Comparison of ENCODE assay signal across 8 cellular contexts in genomic region chr13:26253262-26253786, GRCh38. TPM values are rescaled to one million over a fixed set of nuclear protein-coding genes. Genes with fewer than 3 reads are reported as not detected.
DNase-seq lines count a peak whose midpoint lies in the region; ATAC-seq and TF ChIP-seq lines count a peak whose summit lies in the region.

No MANE protein-coding gene starts in this region.

- WGBS in esophagus squamous epithelium, 2 donors, result 40 to 43% methylated on average over 9 of the region's 9 CpGs

- intact Hi-C loops in esophagus squamous epithelium (cut with DNase I), result no loop called here

- no peaks in the 10 kb centered on the region for H3K36me3 ChIP-seq in RWPE2 (ENCODE audit: low read depth)
- H3K36me3 ChIP-seq in esophagus squamous epithelium, result no peaks in the 10 kb centered on the region
- H3K36me3 ChIP-seq in rectal smooth muscle tissue (ENCODE audit: control insufficient read depth, insufficient read depth, low read length), result no peaks in the 10 kb centered on the region

- H3K9me3 ChIP-seq in RWPE2 (ENCODE audit: severe bottlenecking), result no peaks in the 10 kb centered on the region
- no peaks in the 10 kb centered on the region for H3K9me3 ChIP-seq in esophagus squamous epithelium

- TF ChIP-seq CTCF in RWPE2 (IDR thresholded peaks at IDR 0.05; ENCODE audit: poor library complexity, severe bottlenecking) (no peak), esophagus squamous epithelium (IDR thresholded peaks at IDR 0.05) (no peak), GM20000 (IDR thresholded peaks at IDR 0.05; ENCODE audit: extremely low read depth, missing control alignments) (no peak)

- ATAC-seq in RWPE2 (ENCODE audit: low read depth), result no peak
- no peak for ATAC-seq in GM18861 (IDR thresholded peaks at IDR 0.05; ENCODE audit: unreplicated experiment)
- ATAC-seq in HG02852 (IDR thresholded peaks at IDR 0.05; ENCODE audit: unreplicated experiment), result no peak

- no peak for DNase-seq in RWPE2 (ENCODE audit: low spot score)
- no peak for DNase-seq in esophagus squamous epithelium (lab: John Stamatoyannopoulos, UW)
- no peak for DNase-seq in epidermal melanocyte (ENCODE audit: insufficient read length, low spot score)
- DNase-seq in GM20000 (ENCODE audit: low spot score), result no peak

- H3K4me3 ChIP-seq in GM08714 (ENCODE audit: low read length) (peak overlapping the region; percentile 99; the same call in 1 of the 2 replicates), RWPE2 (ENCODE audit: severe bottlenecking) (peak overlapping the region; percentile 96), esophagus squamous epithelium (peak overlapping the region; percentile 81 to 98 (median 92)), rectal smooth muscle tissue (ENCODE audit: low read length) (peak overlapping the region; percentile 79)

- H3K27ac ChIP-seq in RWPE2 (ENCODE audit: poor library complexity, severe bottlenecking) (peak overlapping the region; percentile 49), esophagus squamous epithelium (peak overlapping the region; percentile 89 to 96 (median 94)), rectal smooth muscle tissue (ENCODE audit: low read depth, low read length) (peak overlapping the region; percentile 92)

- no peak for TF ChIP-seq POLR2A in esophagus squamous epithelium (IDR thresholded peaks at IDR 0.05)

- H3K4me1 ChIP-seq in RWPE2 (ENCODE audit: insufficient read depth, poor library complexity, severe bottlenecking), result peaks cover 13% of the 10 kb centered on the region
- peaks cover 6 to 31% (median 22%) of the 10 kb centered on the region in 3 donors for H3K4me1 ChIP-seq in esophagus squamous epithelium
- peaks cover 2% of the 10 kb centered on the region for H3K4me1 ChIP-seq in rectal smooth muscle tissue (ENCODE audit: control insufficient read depth, insufficient read depth, low read length)

- H3K9ac ChIP-seq in rectal smooth muscle tissue (ENCODE audit: low read length), result no peak overlapping the region

- H3K27me3 ChIP-seq in RWPE2 (ENCODE audit: insufficient read depth, poor library complexity, severe bottlenecking) (no peaks in the 10 kb centered on the region), esophagus squamous epithelium (no peaks in the 10 kb centered on the region), rectal smooth muscle tissue (ENCODE audit: control insufficient read depth, insufficient read depth, low read length) (no peaks in the 10 kb centered on the region)

RNA-seq across cellular contexts. Expression of gene CDK8, which starts 0.6 kb away (rescaled TPM):
- total RNA-seq in esophagus squamous epithelium, result 10 to 100 TPM in 3 of 4 donors, 1 to 10 TPM in 1; 8.0 to 16.8 (median 12.7) TPM

RNA-seq across cellular contexts. Expression of gene RNF6, which starts 31.2 kb away (rescaled TPM):
- total RNA-seq in esophagus squamous epithelium, result 10 to 100 TPM; 23.4 to 41.4 (median 29.6) TPM
